ENCODE assay signal across 28 cellular contexts in genomic region chr3:163138258-163138657, GRCh38.
"Had no signal": no experiment of that assay in that cellular context is flagged by ENCODE, and none has a peak within 500 bp of the region (broad histone marks: within the 10 kb centered on the region; RNA-seq: fewer than 3 reads in every experiment).

No MANE protein-coding gene starts in this region.

- H3K36me3 ChIP-seq: stomach, suprapubic skin, thoracic aorta, thyroid gland, tibial artery, tibial nerve, transverse colon, upper lobe of left lung, upper lobe of right lung, uterus, vagina had no signal

- H3K4me1 ChIP-seq: stomach, suprapubic skin, testis, thyroid gland, tibial artery, tibial nerve, transverse colon, upper lobe of left lung, upper lobe of right lung, uterus, vagina had no signal

- H3K4me3 Mint-ChIP-seq: stimulated activated effector memory CD8-positive, alpha-beta T cell treated with anti-CD3 and anti-CD28 coated beads, Interleukin-12 subunit alpha, Interleukin-12 subunit beta, amount 100 ng/mL, for 72 hours; stimulated activated memory B cell treated with anti-CD40 and anti-IgM and Interleukin-4, amounts not matched to agents 10 μg/mL and 1 μg/mL and 100 μg/mL, for 72 hours; stimulated activated naive B cell treated with anti-CD40 and anti-IgM and Interleukin-4, amounts not matched to agents 10 μg/mL and 1 μg/mL and 100 μg/mL, for 72 hours; stimulated activated naive CD8-positive, alpha-beta T cell treated with anti-CD3 and anti-CD28 coated beads, Interleukin-15, amount 100 ng/mL, for 72 hours; stimulated activated naive CD8-positive, alpha-beta T cell treated with anti-CD3 and anti-CD28 coated beads, Interleukin-15, Interleukin-2, amounts not matched to agents 100 ng/mL and 50 ng/mL, for 24 hours; type B pancreatic cell had no signal

- H3K4me1 Mint-ChIP-seq: stimulated activated effector memory CD8-positive, alpha-beta T cell treated with anti-CD3 and anti-CD28 coated beads, Interleukin-12 subunit alpha, Interleukin-12 subunit beta, amount 100 ng/mL, for 72 hours; stimulated activated memory B cell treated with anti-CD40 and anti-IgM and Interleukin-4, amounts not matched to agents 10 μg/mL and 1 μg/mL and 100 μg/mL, for 72 hours; stimulated activated naive B cell treated with anti-CD40 and anti-IgM and Interleukin-4, amounts not matched to agents 10 μg/mL and 1 μg/mL and 100 μg/mL, for 72 hours; stimulated activated naive CD8-positive, alpha-beta T cell treated with anti-CD3 and anti-CD28 coated beads, Interleukin-15, amount 100 ng/mL, for 72 hours had no signal

- DNase-seq: stimulated activated CD4-positive, alpha-beta T cell treated with anti-CD3 and anti-CD28 coated beads, Interleukin-2, amount 100 ng/mL, for 48 hours; stimulated activated CD4-positive, alpha-beta T cell treated with anti-CD3 and anti-CD28 coated beads, Interleukin-4, amount 100 ng/mL, for 1 hour; stimulated activated CD4-positive, alpha-beta T cell treated with anti-CD3 and anti-CD28 coated beads, Interleukin-4, amount 100 ng/mL, for 24 hours; stimulated activated CD4-positive, alpha-beta T cell treated with anti-CD3 and anti-CD28 coated beads, Interleukin-4, amount 100 ng/mL, for 4 hours; stimulated activated CD8-positive, alpha-beta memory T cell treated with anti-CD3 and anti-CD28 coated beads, Interleukin-4, amount 100 ng/mL, for 48 hours; stimulated activated naive B cell treated with anti-CD40 and anti-IgM and Interleukin-4, amounts not matched to agents 10 μg/mL and 1 μg/mL and 100 μg/mL, for 72 hours; stimulated activated naive CD4-positive, alpha-beta T cell; stimulated activated naive CD4-positive, alpha-beta T cell treated with Interleukin-2 at 50 U/mL for 16 hours; stimulated activated naive CD8-positive, alpha-beta T cell treated with anti-CD3 and anti-CD28 coated beads, Interleukin-15, amount 100 ng/mL, for 72 hours; stimulated activated naive CD8-positive, alpha-beta T cell treated with anti-CD3 and anti-CD28 coated beads, Interleukin-15, Interleukin-2, amounts not matched to agents 100 U/mL and 50 U/mL, for 24 hours; stomach; substantia nigra; testis; thyroid gland; tibial artery; transverse colon; trophoblast cell; upper lobe of left lung; upper lobe of right lung; uterus had no signal

- H3K9me3 ChIP-seq: suprapubic skin, testis, thoracic aorta, thyroid gland, tibial artery, tibial nerve, transverse colon, upper lobe of left lung, upper lobe of right lung, uterus, vagina had no signal

- H3K27ac ChIP-seq: stomach, suprapubic skin, testis, thoracic aorta, thyroid gland, tibial artery, tibial nerve, transverse colon, upper lobe of left lung, upper lobe of right lung, uterus, vagina had no signal

- H3K36me3 Mint-ChIP-seq: stimulated activated effector memory CD8-positive, alpha-beta T cell treated with anti-CD3 and anti-CD28 coated beads, Interleukin-12 subunit alpha, Interleukin-12 subunit beta, amount 100 ng/mL, for 72 hours; stimulated activated memory B cell treated with anti-CD40 and anti-IgM and Interleukin-4, amounts not matched to agents 10 μg/mL and 1 μg/mL and 100 μg/mL, for 72 hours; stimulated activated naive B cell treated with anti-CD40 and anti-IgM and Interleukin-4, amounts not matched to agents 10 μg/mL and 1 μg/mL and 100 μg/mL, for 72 hours; type B pancreatic cell had no signal

- H3K27me3 ChIP-seq: stomach, suprapubic skin, testis, thyroid gland, tibial artery, tibial nerve, transverse colon, upper lobe of left lung, upper lobe of right lung, uterus, vagina had no signal

- H3K27me3 Mint-ChIP-seq: stimulated activated memory B cell treated with anti-CD40 and anti-IgM and Interleukin-4, amounts not matched to agents 10 μg/mL and 1 μg/mL and 100 μg/mL, for 72 hours; stimulated activated naive B cell treated with anti-CD40 and anti-IgM and Interleukin-4, amounts not matched to agents 10 μg/mL and 1 μg/mL and 100 μg/mL, for 72 hours; stimulated activated naive CD8-positive, alpha-beta T cell treated with anti-CD3 and anti-CD28 coated beads, Interleukin-15, amount 100 ng/mL, for 72 hours; stimulated activated naive CD8-positive, alpha-beta T cell treated with anti-CD3 and anti-CD28 coated beads, Interleukin-15, Interleukin-2, amounts not matched to agents 100 ng/mL and 50 ng/mL, for 24 hours; type B pancreatic cell had no signal

- H3K27ac Mint-ChIP-seq: stimulated activated effector memory CD8-positive, alpha-beta T cell treated with anti-CD3 and anti-CD28 coated beads, Interleukin-12 subunit alpha, Interleukin-12 subunit beta, amount 100 ng/mL, for 72 hours; stimulated activated memory B cell treated with anti-CD40 and anti-IgM and Interleukin-4, amounts not matched to agents 10 μg/mL and 1 μg/mL and 100 μg/mL, for 72 hours; stimulated activated naive B cell treated with anti-CD40 and anti-IgM and Interleukin-4, amounts not matched to agents 10 μg/mL and 1 μg/mL and 100 μg/mL, for 72 hours; stimulated activated naive CD8-positive, alpha-beta T cell treated with anti-CD3 and anti-CD28 coated beads, Interleukin-15, amount 100 ng/mL, for 72 hours; stimulated activated naive CD8-positive, alpha-beta T cell treated with anti-CD3 and anti-CD28 coated beads, Interleukin-15, Interleukin-2, amounts not matched to agents 100 ng/mL and 50 ng/mL, for 24 hours; type B pancreatic cell had no signal

- H3K4me3 ChIP-seq: stomach, suprapubic skin, testis, thoracic aorta, thyroid gland, tibial artery, tibial nerve, transverse colon, upper lobe of left lung, upper lobe of right lung, uterus, vagina had no signal

- H3K9me3 Mint-ChIP-seq: type B pancreatic cell had no signal
